Comparison of ENCODE assay signal across 15 cellular contexts in genomic region chr4:1176398-1177273, GRCh38. TPM values are rescaled to one million over a fixed set of nuclear protein-coding genes. Genes with fewer than 3 reads are reported as not detected.
A peak's percentile ranks its signal among the peaks of the same experiment; 100 is the strongest.
DNase-seq lines count a peak whose midpoint lies in the region; ATAC-seq and TF ChIP-seq lines count a peak whose summit lies in the region.
"Had no signal": no experiment of that assay in that cellular context is flagged by ENCODE, and none has a peak within 500 bp of the region (broad histone marks: within the 10 kb centered on the region; RNA-seq: fewer than 3 reads in every experiment).

No MANE protein-coding gene starts in this region.

- POLR2A ChIA-PET in CD8-positive, alpha-beta T cell (lab: Charles Lee) = no interaction called here
- POLR2A ChIA-PET in HCT116 (lab: Charles Lee) = interaction anchor here (1.2 kb wide), 1 partner anchor 8 kb away, joined by 4 read pairs; no protein-coding TSS in a partner anchor

- no TSS peak for BruUV-seq in HCT116 (replicated peaks; lab: Mats Ljungman, UMichigan)

- peak overlapping the region; percentile 2 for H3K27ac Mint-ChIP-seq in CD8-positive, alpha-beta T cell
- peak overlapping the region; percentile 0 to 2 for H3K27ac Mint-ChIP-seq in effector memory CD8-positive, alpha-beta T cell
- peak overlapping the region; percentile 39 for H3K27ac Mint-ChIP-seq in neural crest cell (ENCODE audit: unreplicated experiment)
- H3K27ac Mint-ChIP-seq: activated CD4-positive, alpha-beta memory T cell treated with anti-CD3 and anti-CD28 coated beads, Interleukin-2, amount 10 ng/mL, durations not matched to agents 7 days and 5 days had no signal

- CTCF ChIA-PET in CD8-positive, alpha-beta T cell (lab: Charles Lee) = interaction anchor here (1.4 kb wide), 2 partner anchors 10 to 91 kb away, joined by 3 to 6 read pairs; no protein-coding TSS in a partner anchor
- CTCF ChIA-PET in HCT116 (lab: Charles Lee) = no interaction called here

- no peaks in the 10 kb centered on the region for H3K9me2 ChIP-seq in HCT116 (ENCODE audit: insufficient read depth)

- TF ChIP-seq RAD21 in HCT116 (IDR thresholded peaks at IDR 0.05; ENCODE audit: low read depth) = no peak

- ATAC-seq in CD8-positive, alpha-beta T cell = no peak
- 0 out of 2 replicates have a peak, but pooled peaks have one; percentile 16 for ATAC-seq in HCT116
- no peak for ATAC-seq in effector memory CD8-positive, alpha-beta T cell (replicated peaks)
- no peak for ATAC-seq in HG02678 (IDR thresholded peaks at IDR 0.05; ENCODE audit: unreplicated experiment)

- RAD21 ChIA-PET in HCT116 (lab: Charles Lee; ENCODE audit: low non-redundant PET in 1 of 2, low total read pairs in 2 of 2, uncharacterized antibody in 2 of 2, unreplicated experiment in 2 of 2) = no interaction called here

- H3K9me3 Mint-ChIP-seq in CD8-positive, alpha-beta T cell = peaks cover 9% of the 10 kb centered on the region
- peaks cover 6 to 10% of the 10 kb centered on the region in 2 donors for H3K9me3 Mint-ChIP-seq in effector memory CD8-positive, alpha-beta T cell
- H3K9me3 Mint-ChIP-seq in neural crest cell = peaks cover 10% of the 10 kb centered on the region

- peaks cover 6% of the 10 kb centered on the region for H3K27me3 Mint-ChIP-seq in CD8-positive, alpha-beta T cell (ENCODE audit: low read depth)
- H3K27me3 Mint-ChIP-seq in effector memory CD8-positive, alpha-beta T cell = peaks cover 0 to 1% of the 10 kb centered on the region in 2 donors
- H3K27me3 Mint-ChIP-seq in neural crest cell (ENCODE audit: low read depth) = peaks cover 59% of the 10 kb centered on the region

- H3K79me2 ChIP-seq in HCT116 (ENCODE audit: insufficient read depth, low read length) = no peaks in the 10 kb centered on the region

- no peak overlapping the region for H3K9ac ChIP-seq in HCT116 (ENCODE audit: low read length)

- intact Hi-C loops in CD8-positive, alpha-beta T cell (cut with DNase I, micrococcal nuclease) = no loop called here
- intact Hi-C loops in HCT116 (cut with micrococcal nuclease) = no loop called here

- no peak overlapping the region for H3K27ac ChIP-seq in CD8-positive, alpha-beta T cell (ENCODE audit: low read depth, low read length)
- H3K27ac ChIP-seq in HCT116 (ENCODE audit: low read depth, low read length) = no peak overlapping the region
- H3K27ac ChIP-seq: coronary artery, PC-9, thoracic aorta had no signal

- peaks cover 8% of the 10 kb centered on the region for H3K36me3 Mint-ChIP-seq in CD8-positive, alpha-beta T cell
- peaks cover 22% of the 10 kb centered on the region for H3K36me3 Mint-ChIP-seq in effector memory CD8-positive, alpha-beta T cell (ENCODE audit: insufficient read depth)
- H3K36me3 Mint-ChIP-seq in neural crest cell (ENCODE audit: low read depth) = no peaks in the 10 kb centered on the region

- H3K9me3 ChIP-seq in CD8-positive, alpha-beta T cell (ENCODE audit: low read length) = no peaks in the 10 kb centered on the region
- H3K9me3 ChIP-seq in HCT116 (ENCODE audit: control insufficient read depth in 1 of 2, insufficient read depth in 1 of 2, low read depth in 1 of 2, low read length in 2 of 2) = no peaks in the 10 kb centered on the region
- H3K9me3 ChIP-seq: thoracic aorta had no signal

- no peak for TF ChIP-seq CTCF in CD8-positive, alpha-beta T cell (IDR thresholded peaks at IDR 0.05)
- TF ChIP-seq CTCF in HCT116 (IDR thresholded peaks at IDR 0.05 in 2 of 3, conservative IDR thresholded peaks at IDR 0.05 in 1 of 3; ENCODE audit: borderline replicate concordance in 1 of 3, insufficient read depth in 1 of 3, low read depth in 2 of 3, low read length in 2 of 3) (no peak), neural crest cell (conservative IDR thresholded peaks at IDR 0.05) (no peak)

- H3K4me1 Mint-ChIP-seq in CD8-positive, alpha-beta T cell (ENCODE audit: low read depth) = peaks cover 13% of the 10 kb centered on the region
- peaks cover 44 to 45% of the 10 kb centered on the region in 2 donors for H3K4me1 Mint-ChIP-seq in effector memory CD8-positive, alpha-beta T cell (ENCODE audit: low read depth in 2 of 2)
- H3K4me1 Mint-ChIP-seq in neural crest cell = peaks cover 5% of the 10 kb centered on the region

- H3K4me2 ChIP-seq in HCT116 (ENCODE audit: low read length) = peak overlapping the region; percentile 1; the same call in 1 of the 2 replicates
- H3K4me2 ChIP-seq: PC-9 had no signal

- DNase-seq in CD8-positive, alpha-beta T cell = no peak
- no peak for DNase-seq in HCT116 (ENCODE audit: low read depth, low spot score)
- no peak for DNase-seq in effector memory CD8-positive, alpha-beta T cell
- DNase-seq in neural crest cell (ENCODE audit: low read depth, low spot score) = no peak
- no peak for DNase-seq in activated CD4-positive, alpha-beta T cell treated with anti-CD3 and anti-CD28 coated beads, Interleukin-2, amount 50 U/mL, for 48 hours
- no peak for DNase-seq in NCI-H2081 treated with DMSO at 0.1 percent for 48 hours (lab: John Stamatoyannopoulos, UW)
- DNase-seq: activated CD4-positive, alpha-beta memory T cell treated with anti-CD3 and anti-CD28 coated beads, Interleukin-2, amount 10 ng/mL, durations not matched to agents 7 days and 5 days; aorta; NCI-H1694 treated with DMSO at 0.1 percent for 48 hours; NCI-H69; stimulated activated CD4-positive, alpha-beta T cell treated with anti-CD3 and anti-CD28 coated beads, Interleukin-4, amount 100 ng/mL, for 24 hours had no signal

- peaks cover 18% of the 10 kb centered on the region for H3K4me1 ChIP-seq in CD8-positive, alpha-beta T cell (ENCODE audit: insufficient read depth, low read length)
- peaks cover 0 to 21% of the 10 kb centered on the region in 2 experiments; a peak in 2 of 4 replicates for H3K4me1 ChIP-seq in HCT116 (ENCODE audit: control insufficient read depth in 1 of 2, insufficient read depth in 2 of 2, low read length in 2 of 2)

- no peaks in the 10 kb centered on the region for H4K20me1 ChIP-seq in HCT116 (ENCODE audit: insufficient read depth)

- H3K36me3 ChIP-seq in CD8-positive, alpha-beta T cell (ENCODE audit: insufficient read depth, low read length) = no peaks in the 10 kb centered on the region
- no peaks in the 10 kb centered on the region for H3K36me3 ChIP-seq in HCT116 (ENCODE audit: control insufficient read depth in 1 of 2, insufficient read depth in 2 of 2, low read length in 2 of 2)
- H3K36me3 ChIP-seq: thoracic aorta had no signal

- H3K4me3 Mint-ChIP-seq in CD8-positive, alpha-beta T cell = no peak overlapping the region
- H3K4me3 Mint-ChIP-seq in effector memory CD8-positive, alpha-beta T cell = peak overlapping the region; percentile 75
- no peak overlapping the region for H3K4me3 Mint-ChIP-seq in neural crest cell
- H3K4me3 Mint-ChIP-seq: activated CD4-positive, alpha-beta memory T cell treated with anti-CD3 and anti-CD28 coated beads, Interleukin-2, amount 10 ng/mL, durations not matched to agents 7 days and 5 days had no signal

- no peak for TF ChIP-seq POLR2A in HCT116 (IDR thresholded peaks at IDR 0.05; ENCODE audit: borderline replicate concordance, extremely low read depth, insufficient read depth, insufficient read length)

- H3K27me3 ChIP-seq in CD8-positive, alpha-beta T cell (ENCODE audit: insufficient read depth, low read length) = peaks cover 7% of the 10 kb centered on the region
- no peaks in the 10 kb centered on the region for H3K27me3 ChIP-seq in HCT116 (ENCODE audit: insufficient read depth, low read length)

- no peak overlapping the region for H2AFZ ChIP-seq in HCT116 (ENCODE audit: low read depth, low read length, poor library complexity, severe bottlenecking)
- H2AFZ ChIP-seq: PC-9 had no signal

- H3K4me3 ChIP-seq in CD8-positive, alpha-beta T cell (ENCODE audit: low read depth, low read length) = no peak overlapping the region
- H3K4me3 ChIP-seq in HCT116 (replicated peaks in 1 of 2; ENCODE audit: low read depth in 1 of 2, low read length in 2 of 2) = no peak overlapping the region
- H3K4me3 ChIP-seq: coronary artery, PC-9, thoracic aorta had no signal

TF ChIP-seq in HCT116, 20 proteins besides CTCF, POLR2A, EP300 and RAD21:
- TF ChIP-seq EZH2 (IDR thresholded peaks at IDR 0.05) (no peak), REST (IDR thresholded peaks at IDR 0.05; ENCODE audit: low read depth) (no peak), FOSL1 (IDR thresholded peaks at IDR 0.05; ENCODE audit: low read depth) (no peak), TCF7L2 (IDR thresholded peaks at IDR 0.05; ENCODE audit: borderline replicate concordance, extremely low read depth, insufficient read depth, insufficient read length) (no peak), ATF3 (IDR thresholded peaks at IDR 0.05) (no peak), JUND (IDR thresholded peaks at IDR 0.05) (no peak), CBX3 (IDR thresholded peaks at IDR 0.05; ENCODE audit: low read depth) (no peak)

RNA-seq across cellular contexts. Expression of gene SPON2, which starts 4.3 kb away (rescaled TPM):
- total RNA-seq in CD8-positive, alpha-beta T cell = 10 to 100 TPM; 25.1 to 26.4 TPM
- total RNA-seq in HCT116 (2021; ENCODE audit: unreplicated experiment) = 1.5 TPM
- polyA plus RNA-seq in HCT116 (2012) = 0.72 and 1.0 TPM in 2 replicates
- 2.3 and 4.1 TPM in 2 replicates for total RNA-seq in neural crest cell

Comparison
In these comparisons a context has a peak if more than half of its experiments do, and no peak if none do; other contexts are left out.
1. H3K4me3 Mint-ChIP-seq: peak in effector memory CD8-positive, alpha-beta T cell (2 of 2); none in CD8-positive, alpha-beta T cell (single experiment) and neural crest cell (single experiment).
2. Peak in every context shown above with its lines, with median percentiles within 50 percentile points of each other: H3K27ac Mint-ChIP-seq.